8 cellular contexts compared by ENCODE assay signal in genomic region chr17:38703742-38704644, GRCh38. TPM values are rescaled to one million over a fixed set of nuclear protein-coding genes. Genes with fewer than 3 reads are reported as not detected.
DNase-seq lines count a peak whose midpoint lies in the region; ATAC-seq, FAIRE-seq and TF ChIP-seq lines count a peak whose summit lies in the region.

No MANE protein-coding gene starts in this region.

- H3K27ac ChIP-seq in GM12878 (ENCODE audit: control insufficient read depth, insufficient read depth): peak overlapping the region; percentile 100
- peak overlapping the region; percentile 94 to 98 for H3K27ac ChIP-seq in small intestine (ENCODE audit: low read depth in 1 of 2, low read length in 1 of 2)

- peak overlapping the region; percentile 35 for H2AFZ ChIP-seq in GM12878 (ENCODE audit: control insufficient read depth, low read depth, low read length)

- TF ChIP-seq POLR2A in GM12878 (IDR thresholded peaks at IDR 0.05; ENCODE audit: low read depth, low read length): peak; percentile 77

- WGBS in GM12878 (ENCODE audit: insufficient coverage, insufficient replicate concordance, low lambda C conversion rate, missing lambda C conversion rate): under 1% methylated on average over 37 of the region's 52 CpGs
- 0 to 1% (median 0%) methylated on average over 47 to 52 of the region's 52 CpGs for WGBS in small intestine, 3 donors

- peaks cover 28% of the 10 kb centered on the region for H3K4me1 ChIP-seq in GM12878 (ENCODE audit: control insufficient read depth, insufficient read depth, low read length)
- peaks cover 29% of the 10 kb centered on the region for H3K4me1 ChIP-seq in iPS-15b (ENCODE audit: control insufficient read depth, insufficient read depth, low read length)
- H3K4me1 ChIP-seq in small intestine (ENCODE audit: control insufficient read depth in 2 of 2, insufficient read depth in 1 of 2, low read depth in 1 of 2, low read length in 1 of 2): peaks cover 2% of the 10 kb centered on the region in 2 donors

- H3K36me3 ChIP-seq in GM12878 (ENCODE audit: control insufficient read depth in 2 of 2, insufficient read depth in 2 of 2, low read length in 1 of 2) (peaks cover 5 to 12% of the 10 kb centered on the region in 2 experiments; a peak in 3 of 4 replicates), iPS-15b (ENCODE audit: control insufficient read depth, insufficient read depth, low read length) (no peaks in the 10 kb centered on the region), small intestine (ENCODE audit: control insufficient read depth in 2 of 2, insufficient read depth in 2 of 2, low read length in 2 of 2) (no peaks in the 10 kb centered on the region)

- no TSS peak for BruUV-seq in GM12878 (replicated peaks; lab: Mats Ljungman, UMichigan)

- peak; percentile 23 for ATAC-seq in GM18868 (IDR thresholded peaks at IDR 0.05; ENCODE audit: unreplicated experiment)
- ATAC-seq in GM12878: peak; percentile 61
- ATAC-seq in GM18520 (IDR thresholded peaks at IDR 0.05; ENCODE audit: unreplicated experiment): no peak

- peak overlapping the region; percentile 99 for H3K4me2 ChIP-seq in GM12878 (ENCODE audit: control insufficient read depth, insufficient read depth)

- POLR2A ChIA-PET in GM12878 (lab: Charles Lee): interaction anchor here (1.3 to 1.8 kb wide), 2 partner anchors 8 to 167 kb away, joined by 4 to 7 read pairs; partner anchors contain the start of gene LASP1

- CTCF ChIA-PET in GM12878 (lab: Yijun Ruan, JAX): interaction anchor here (1.1 to 2.3 kb wide), 2 partner anchors 27 to 28 kb away, joined by 4 to 16 read pairs; partner anchors contain the start of gene EPOP

- DNase-seq in NCI-H1436 (lab: John Stamatoyannopoulos, UW) (peak; percentile 90), T-helper 22 cell (ENCODE audit: low read depth) (peak; percentile 60), GM12878 (ENCODE audit: low read depth, low spot score) (no peak), small intestine (peak; percentile 87), RCC 7860 (ENCODE audit: low spot score) (no peak)

- RAD21 ChIA-PET in GM12878 (lab: Charles Lee; ENCODE audit: unreplicated experiment): interaction anchor here (0.9 to 3.8 kb wide), 5 partner anchors 23 to 164 kb away, joined by 3 to 24 read pairs (median 3); no protein-coding TSS in a partner anchor

- TF ChIP-seq CTCF in GM12878 (IDR thresholded peaks at IDR 0.05 in 2 of 3, conservative IDR thresholded peaks at IDR 0.05 in 1 of 3; ENCODE audit: control insufficient read depth in 2 of 3, extremely low read depth in 1 of 3, insufficient read depth in 1 of 3, low read depth in 3 of 3, low read length in 3 of 3): no peak

- no peak for FAIRE-seq in GM12878 (lab: Jason Lieb, UNC)
- FAIRE-seq in small intestine (lab: Jason Lieb, UNC): no peak
- FAIRE-seq in RCC 7860 (lab: Jason Lieb, UNC): no peak

- SMC1A ChIA-PET in GM12878 (lab: Charles Lee; ENCODE audit: uncharacterized antibody, unreplicated experiment): interaction anchor here (1.1 to 4.3 kb wide), 4 partner anchors 27 to 164 kb away, joined by 3 to 26 read pairs (median 6); partner anchors contain the start of gene EPOP

- TF ChIP-seq RAD21 in GM12878 (IDR thresholded peaks at IDR 0.05; ENCODE audit: insufficient read depth, low read depth, low read length): no peak

- H4K20me1 ChIP-seq in GM12878 (ENCODE audit: control insufficient read depth, insufficient read depth): no peaks in the 10 kb centered on the region

- H3K4me3 ChIP-seq in GM12878 (peak overlapping the region; percentile 91), iPS-15b (ENCODE audit: low read depth, low read length) (peak overlapping the region; percentile 45), small intestine (ENCODE audit: low read depth in 1 of 2, low read length in 2 of 2) (peak overlapping the region; percentile 90 to 91)

- H3K9me3 ChIP-seq in GM12878 (replicated peaks; ENCODE audit: control insufficient read depth, insufficient read depth, low read length): no peaks in the 10 kb centered on the region
- H3K9me3 ChIP-seq in iPS-15b (ENCODE audit: control insufficient read depth, insufficient read depth, low read length): no peaks in the 10 kb centered on the region
- H3K9me3 ChIP-seq in small intestine (ENCODE audit: control insufficient read depth, low read depth): no peaks in the 10 kb centered on the region

- no peak for TF ChIP-seq EP300 in GM12878 (IDR thresholded peaks at IDR 0.05; ENCODE audit: borderline replicate concordance in 1 of 2, control insufficient read depth in 1 of 2, low read depth in 2 of 2, low read length in 2 of 2)

- intact Hi-C loops in GM12878 (cut with micrococcal nuclease; ENCODE audit: unreplicated experiment): loop anchor here (1.0 to 2.0 kb wide), 2 partner anchors 27 to 48 kb away; partner anchors contain the start of genes CISD3 and PSMB3

- peaks cover 57% of the 10 kb centered on the region for H3K79me2 ChIP-seq in GM12878 (ENCODE audit: control insufficient read depth, insufficient read depth, low read length)

- in situ Hi-C loops in GM12878 (cut with MboI): no loop called here

- H3K27me3 ChIP-seq in GM12878 (replicated peaks in 1 of 2; ENCODE audit: control insufficient read depth in 2 of 2, insufficient read depth in 2 of 2, low read length in 1 of 2) (no peaks in the 10 kb centered on the region), iPS-15b (ENCODE audit: control insufficient read depth, insufficient read depth, low read length) (peaks cover 78% of the 10 kb centered on the region), small intestine (ENCODE audit: control insufficient read depth in 2 of 2, insufficient read depth in 2 of 2, low read length in 2 of 2) (no peaks in the 10 kb centered on the region)

- H3K9ac ChIP-seq in GM12878 (ENCODE audit: control insufficient read depth, insufficient read depth, low read length): peak overlapping the region; percentile 100
- H3K9ac ChIP-seq in iPS-15b (ENCODE audit: low read depth, low read length): no peak overlapping the region

RNA-seq across cellular contexts. Expression of gene MLLT6, which starts 1.1 kb away (rescaled TPM):
- 281 and 323 TPM in 2 replicates for total RNA-seq in GM12878 (2013; cell fraction: nucleolus; rRNA removed)
- total RNA-seq in GM12878 (2014; rRNA removed) (44.2 and 46.0 TPM in 2 replicates), GM12878 (2014; rRNA removed; fragmentation: Illumina TruSeq; extraction: Trizol) (29.0 and 31.2 TPM in 2 replicates), GM12878 (2021) (89.0 and 105 TPM in 2 replicates)
- polyA plus RNA-seq in GM12878 (2011; ENCODE audit: low read depth): 26.0 TPM
- polyA plus RNA-seq in GM12878 (2011; rRNA removed) (33.8 and 47.5 TPM in 2 replicates), GM12878 (2014; fragmentation: Illumina TruSeq; extraction: Trizol) (35.2 and 43.6 TPM in 2 replicates), GM12878 (2014; fragmentation: Nextera tagmentation; extraction: Ambion mirVana) (1 to 10 TPM; 4.8 to 4.9 TPM), GM12878 (2014; rRNA removed) (75.7 and 82.4 TPM in 2 replicates), GM12878 (2016; fragmentation: Nextera tagmentation; extraction: Ambion mirVana) (1 to 10 TPM; 7.2 to 8.2 TPM), small intestine (10 to 100 TPM; 19.5 to 48.2 (median 30.0) TPM)
- 31.7 and 44.9 TPM in 2 replicates for polyA plus RNA-seq in GM12878 (2011; cell fraction: cytosol; rRNA removed)
- polyA plus RNA-seq in GM12878 (2011; cell fraction: nucleus; rRNA removed): 244 and 265 TPM in 2 replicates
- polyA plus RNA-seq in GM12878 (2012): 55.5 and 60.9 TPM in 2 replicates
- 59.4 and 104 TPM in 2 replicates for polyA minus RNA-seq in GM12878 (2011; rRNA and poly(A)+ RNA removed)
- 30.6 and 31.9 TPM in 2 replicates for polyA minus RNA-seq in GM12878 (2011; cell fraction: cytosol; rRNA and poly(A)+ RNA removed)
- polyA minus RNA-seq in GM12878 (2011; cell fraction: nucleus; rRNA and poly(A)+ RNA removed): 72.8 and 128 TPM in 2 replicates

RNA-seq across cellular contexts. Expression of gene CISD3, which starts 26.1 kb away (rescaled TPM):
- total RNA-seq in GM12878 (2013; cell fraction: nucleolus; rRNA removed): 1.1 and 2.4 TPM in 2 replicates
- total RNA-seq in GM12878 (2014; rRNA removed) (6.7 and 9.0 TPM in 2 replicates), GM12878 (2014; rRNA removed; fragmentation: Illumina TruSeq; extraction: Trizol) (4.3 and 7.3 TPM in 2 replicates), GM12878 (2021) (25.4 and 28.5 TPM in 2 replicates)
- 2.6 TPM for polyA plus RNA-seq in GM12878 (2011; ENCODE audit: low read depth)
- polyA plus RNA-seq in GM12878 (2011; rRNA removed) (3.9 and 6.0 TPM in 2 replicates), GM12878 (2014; fragmentation: Illumina TruSeq; extraction: Trizol) (2.9 and 4.3 TPM in 2 replicates), GM12878 (2014; fragmentation: Nextera tagmentation; extraction: Ambion mirVana) (1 to 10 TPM; 2.6 to 5.3 TPM), GM12878 (2014; rRNA removed) (23.5 and 24.1 TPM in 2 replicates), GM12878 (2016; fragmentation: Nextera tagmentation; extraction: Ambion mirVana) (10 to 100 TPM; 34.1 to 38.1 TPM), small intestine (100 to 1,000 TPM; 128 to 186 (median 135) TPM)
- polyA plus RNA-seq in GM12878 (2011; cell fraction: cytosol; rRNA removed): 3.7 and 9.2 TPM in 2 replicates
- 3.8 and 5.0 TPM in 2 replicates for polyA plus RNA-seq in GM12878 (2011; cell fraction: nucleus; rRNA removed)
- polyA plus RNA-seq in GM12878 (2012): 5.9 and 6.7 TPM in 2 replicates
- polyA minus RNA-seq in GM12878 (2011; rRNA and poly(A)+ RNA removed): 1.0 and 2.7 TPM in 2 replicates
- polyA minus RNA-seq in GM12878 (2011; cell fraction: cytosol; rRNA and poly(A)+ RNA removed): 0.83 and 1.1 TPM in 2 replicates
- 2.2 and 2.7 TPM in 2 replicates for polyA minus RNA-seq in GM12878 (2011; cell fraction: nucleus; rRNA and poly(A)+ RNA removed)

RNA-seq across cellular contexts. Expression of gene EPOP, which starts 29.2 kb away (rescaled TPM):
- 2.3 and 2.9 TPM in 2 replicates for total RNA-seq in GM12878 (2013; cell fraction: nucleolus; rRNA removed)
- total RNA-seq in GM12878 (2014; rRNA removed) (4.8 and 5.0 TPM in 2 replicates), GM12878 (2014; rRNA removed; fragmentation: Illumina TruSeq; extraction: Trizol) (3.3 and 3.6 TPM in 2 replicates), GM12878 (2021) (9.0 and 9.7 TPM in 2 replicates)
- polyA plus RNA-seq in GM12878 (2011; ENCODE audit: low read depth): 1.6 TPM
- polyA plus RNA-seq in GM12878 (2011; rRNA removed) (7.7 and 8.2 TPM in 2 replicates), GM12878 (2014; fragmentation: Illumina TruSeq; extraction: Trizol) (3.9 and 4.0 TPM in 2 replicates), GM12878 (2014; fragmentation: Nextera tagmentation; extraction: Ambion mirVana) (1 to 10 TPM in 1 of 2 experiments, under 1 TPM in 1; 0.53 to 1.4 TPM), GM12878 (2014; rRNA removed) (5.9 and 6.3 TPM in 2 replicates), GM12878 (2016; fragmentation: Nextera tagmentation; extraction: Ambion mirVana) (1 to 10 TPM; 1.6 to 2.2 TPM), small intestine (1 to 10 TPM in 1 of 3 donors, under 1 TPM in 1, not detected in 1; 0.22 to 1.3 TPM)
- polyA plus RNA-seq in GM12878 (2011; cell fraction: cytosol; rRNA removed): 8.4 and 11.0 TPM in 2 replicates
- polyA plus RNA-seq in GM12878 (2011; cell fraction: nucleus; rRNA removed): 6.4 and 8.4 TPM in 2 replicates
- 5.3 and 5.8 TPM in 2 replicates for polyA plus RNA-seq in GM12878 (2012)
- 5.6 and 8.5 TPM in 2 replicates for polyA minus RNA-seq in GM12878 (2011; rRNA and poly(A)+ RNA removed)
- 5.2 and 7.2 TPM in 2 replicates for polyA minus RNA-seq in GM12878 (2011; cell fraction: cytosol; rRNA and poly(A)+ RNA removed)
- 3.0 and 4.8 TPM in 2 replicates for polyA minus RNA-seq in GM12878 (2011; cell fraction: nucleus; rRNA and poly(A)+ RNA removed)

RNA-seq across cellular contexts. Expression of gene PCGF2, which starts 44.1 kb away (rescaled TPM):
- 12.2 and 12.6 TPM in 2 replicates for total RNA-seq in GM12878 (2013; cell fraction: nucleolus; rRNA removed)
- total RNA-seq in GM12878 (2014; rRNA removed) (3.7 and 4.5 TPM in 2 replicates), GM12878 (2014; rRNA removed; fragmentation: Illumina TruSeq; extraction: Trizol) (2.7 and 3.1 TPM in 2 replicates), GM12878 (2021) (35.6 and 40.4 TPM in 2 replicates)
- polyA plus RNA-seq in GM12878 (2011; ENCODE audit: low read depth): 4.3 TPM
- polyA plus RNA-seq in GM12878 (2011; rRNA removed) (7.9 and 15.1 TPM in 2 replicates), GM12878 (2014; fragmentation: Illumina TruSeq; extraction: Trizol) (6.4 and 10.1 TPM in 2 replicates), GM12878 (2014; fragmentation: Nextera tagmentation; extraction: Ambion mirVana) (1 to 10 TPM; 3.1 to 9.8 TPM), GM12878 (2014; rRNA removed) (14.2 and 15.5 TPM in 2 replicates), GM12878 (2016; fragmentation: Nextera tagmentation; extraction: Ambion mirVana) (1 to 10 TPM; 3.0 to 4.1 TPM), small intestine (10 to 100 TPM in 2 of 3 donors, 1 to 10 TPM in 1; 7.6 to 30.2 (median 16.7) TPM)
- polyA plus RNA-seq in GM12878 (2011; cell fraction: cytosol; rRNA removed): 19.1 and 22.0 TPM in 2 replicates
- 63.1 and 79.6 TPM in 2 replicates for polyA plus RNA-seq in GM12878 (2011; cell fraction: nucleus; rRNA removed)
- 12.7 TPM in 2 replicates for polyA plus RNA-seq in GM12878 (2012)
- polyA minus RNA-seq in GM12878 (2011; rRNA and poly(A)+ RNA removed): 9.5 and 13.7 TPM in 2 replicates
- 16.6 and 20.1 TPM in 2 replicates for polyA minus RNA-seq in GM12878 (2011; cell fraction: cytosol; rRNA and poly(A)+ RNA removed)
- 6.2 and 14.6 TPM in 2 replicates for polyA minus RNA-seq in GM12878 (2011; cell fraction: nucleus; rRNA and poly(A)+ RNA removed)

RNA-seq across cellular contexts. Expression of gene PSMB3, which starts 48.5 kb away (rescaled TPM):
- total RNA-seq in GM12878 (2013; cell fraction: nucleolus; rRNA removed): 29.4 and 31.3 TPM in 2 replicates
- total RNA-seq in GM12878 (2014; rRNA removed) (420 and 425 TPM in 2 replicates), GM12878 (2014; rRNA removed; fragmentation: Illumina TruSeq; extraction: Trizol) (331 and 348 TPM in 2 replicates), GM12878 (2021) (298 and 300 TPM in 2 replicates)
- 132 TPM for polyA plus RNA-seq in GM12878 (2011; ENCODE audit: low read depth)
- polyA plus RNA-seq in GM12878 (2011; rRNA removed) (295 and 448 TPM in 2 replicates), GM12878 (2014; fragmentation: Illumina TruSeq; extraction: Trizol) (277 and 353 TPM in 2 replicates), GM12878 (2014; fragmentation: Nextera tagmentation; extraction: Ambion mirVana) (1,000 to 10,000 TPM; 1,622 to 2,130 TPM), GM12878 (2014; rRNA removed) (499 and 533 TPM in 2 replicates), GM12878 (2016; fragmentation: Nextera tagmentation; extraction: Ambion mirVana) (100 to 1,000 TPM; 612 to 643 TPM), small intestine (100 to 1,000 TPM; 243 to 310 (median 253) TPM)
- 846 and 874 TPM in 2 replicates for polyA plus RNA-seq in GM12878 (2011; cell fraction: cytosol; rRNA removed)
- 298 and 385 TPM in 2 replicates for polyA plus RNA-seq in GM12878 (2011; cell fraction: nucleus; rRNA removed)
- polyA plus RNA-seq in GM12878 (2012): 170 and 184 TPM in 2 replicates
- 289 and 473 TPM in 2 replicates for polyA minus RNA-seq in GM12878 (2011; rRNA and poly(A)+ RNA removed)
- polyA minus RNA-seq in GM12878 (2011; cell fraction: cytosol; rRNA and poly(A)+ RNA removed): 93.5 and 120 TPM in 2 replicates
- polyA minus RNA-seq in GM12878 (2011; cell fraction: nucleus; rRNA and poly(A)+ RNA removed): 44.1 and 76.5 TPM in 2 replicates

Comparison
In these comparisons a context has a peak if more than half of its experiments do, and no peak if none do; other contexts are left out.
1. DNase-seq: peak in NCI-H1436 (single experiment), T-helper 22 cell (single experiment) and small intestine (single experiment); none in GM12878 (single experiment) and RCC 7860 (single experiment).
2. Peak in every context shown above with its lines, with median percentiles within 50 percentile points of each other: H3K4me3 ChIP-seq.